14 cellular contexts compared by ENCODE assay signal in genomic region chr3:75667757-75668678, GRCh38. TPM values are rescaled to one million over a fixed set of nuclear protein-coding genes. Genes with fewer than 3 reads are reported as not detected.
DNase-seq lines count a peak whose midpoint lies in the region; ATAC-seq, FAIRE-seq and TF ChIP-seq lines count a peak whose summit lies in the region.
"Not testable (repeated sequence)": the region's sequence is repeated elsewhere in the genome, so short reads cannot be mapped to it uniquely, and the experiment has no call there.
"Had no signal": no experiment of that assay in that cellular context is flagged by ENCODE, and none has a peak within 500 bp of the region (broad histone marks: within the 10 kb centered on the region; RNA-seq: fewer than 3 reads in every experiment).

No MANE protein-coding gene starts in this region.

- FAIRE-seq in astrocyte (lab: Jason Lieb, UNC) = not testable (repeated sequence)

- H3K36me3 Mint-ChIP-seq in CD4-positive, alpha-beta T cell (ENCODE audit: low read depth); IgD-negative memory B cell: not testable (repeated sequence)
- H3K36me3 Mint-ChIP-seq in astrocyte (ENCODE audit: low read depth, unreplicated experiment) (peaks cover 15% of the 10 kb centered on the region), endothelial cell (ENCODE audit: low read depth, unreplicated experiment) (peaks cover 22% of the 10 kb centered on the region)
- peaks cover 14 to 33% (median 19%) of the 10 kb centered on the region in 3 donors for H3K36me3 Mint-ChIP-seq in naive thymus-derived CD8-positive, alpha-beta T cell

- peak overlapping the region; percentile 80 for H2AFZ ChIP-seq in astrocyte (ENCODE audit: low read depth, low read length)

- H3K27ac ChIP-seq in CD4-positive, alpha-beta T cell (ENCODE audit: low read depth, low read length); iPS-18a (ENCODE audit: low read length); sigmoid colon; upper lobe of left lung: not testable (repeated sequence)
- peak overlapping the region; percentile 7 for H3K27ac ChIP-seq in astrocyte (ENCODE audit: low read depth, low read length)

- H3K4me1 ChIP-seq in astrocyte (ENCODE audit: insufficient read depth, low read length) = peaks cover 13% of the 10 kb centered on the region
- H3K4me1 ChIP-seq in iPS-18a (ENCODE audit: control insufficient read depth, low read depth, low read length) = not testable (repeated sequence)
- peaks cover 0 to 50% (median 41%) of the 10 kb centered on the region in 4 donors for H3K4me1 ChIP-seq in sigmoid colon
- H3K4me1 ChIP-seq in upper lobe of left lung = peaks cover 0 to 37% (median 15%) of the 10 kb centered on the region in 4 donors

- H3K4me3 Mint-ChIP-seq in CD4-positive, alpha-beta T cell = peak overlapping the region; percentile 45
- H3K4me3 Mint-ChIP-seq in IgD-negative memory B cell (peak overlapping the region in 3 of 4 donors; percentile 35 to 73 (median 65)), astrocyte (ENCODE audit: unreplicated experiment) (peak overlapping the region; percentile 79), endothelial cell (ENCODE audit: unreplicated experiment) (peak overlapping the region; percentile 81)
- H3K4me3 Mint-ChIP-seq in naive thymus-derived CD8-positive, alpha-beta T cell = peak overlapping the region in 9 of 10 donors; percentile 4 to 69 (median 54)

- peak overlapping the region; percentile 61 for H3K4me3 ChIP-seq in astrocyte (ENCODE audit: insufficient read depth, low read depth, low read length)
- peak overlapping the region; percentile 73 for H3K4me3 ChIP-seq in iPS-18a (ENCODE audit: low read length)
- peak overlapping the region in 3 of 4 donors; percentile 20 to 49 (median 41) for H3K4me3 ChIP-seq in sigmoid colon
- peak overlapping the region in 3 of 4 donors; percentile 22 to 47 (median 32) for H3K4me3 ChIP-seq in upper lobe of left lung

- intact Hi-C loops in CD4-positive, alpha-beta T cell (cut with DNase I, micrococcal nuclease); sigmoid colon (cut with DNase I): not testable (repeated sequence)

- 24 to 53% methylated on average over 46 of the region's 46 CpGs for WGBS in sigmoid colon, 2 donors
- WGBS in upper lobe of left lung, 2 donors = 37 to 40% methylated on average over 46 of the region's 46 CpGs

- ATAC-seq in CD4-positive, alpha-beta T cell (ENCODE audit: poor library complexity); naive thymus-derived CD8-positive, alpha-beta T cell; upper lobe of left lung (ENCODE audit: low FRiP score in 2 of 2): not testable (repeated sequence)

- H3K27ac Mint-ChIP-seq in CD4-positive, alpha-beta T cell = not testable (repeated sequence)
- H3K27ac Mint-ChIP-seq in IgD-negative memory B cell (peak overlapping the region in 1 of 3 donors; percentile 15), astrocyte (ENCODE audit: unreplicated experiment) (peak overlapping the region; percentile 63), endothelial cell (ENCODE audit: unreplicated experiment) (peak overlapping the region; percentile 89)
- H3K27ac Mint-ChIP-seq in naive thymus-derived CD8-positive, alpha-beta T cell = peak overlapping the region in 1 of 10 donors; percentile 71

- peaks cover 15% of the 10 kb centered on the region for H3K4me1 Mint-ChIP-seq in CD4-positive, alpha-beta T cell (ENCODE audit: low read depth)
- not testable (repeated sequence) for H3K4me1 Mint-ChIP-seq in IgD-negative memory B cell; astrocyte (ENCODE audit: low read depth, unreplicated experiment)
- peaks cover 22% of the 10 kb centered on the region for H3K4me1 Mint-ChIP-seq in endothelial cell (ENCODE audit: unreplicated experiment)
- peaks cover 14 to 19% (median 15%) of the 10 kb centered on the region in 4 donors for H3K4me1 Mint-ChIP-seq in naive thymus-derived CD8-positive, alpha-beta T cell

- peaks cover 14% of the 10 kb centered on the region for H3K9me3 Mint-ChIP-seq in CD4-positive, alpha-beta T cell
- H3K9me3 Mint-ChIP-seq in IgD-negative memory B cell = peaks cover 5 to 23% (median 19%) of the 10 kb centered on the region in 3 donors
- peaks cover 25% of the 10 kb centered on the region for H3K9me3 Mint-ChIP-seq in astrocyte (ENCODE audit: unreplicated experiment)
- H3K9me3 Mint-ChIP-seq in endothelial cell (ENCODE audit: unreplicated experiment) = peaks cover 11% of the 10 kb centered on the region
- H3K9me3 Mint-ChIP-seq in naive thymus-derived CD8-positive, alpha-beta T cell = peaks cover 6 to 70% (median 49%) of the 10 kb centered on the region in 9 donors

- not testable (repeated sequence) for H3K9me3 ChIP-seq in CD4-positive, alpha-beta T cell (ENCODE audit: control insufficient read depth, low read length); astrocyte (ENCODE audit: insufficient read depth, low read depth, low read length); iPS-18a (ENCODE audit: control insufficient read depth, low read depth, low read length); sigmoid colon; upper lobe of left lung

- POLR2A ChIA-PET in CD4-positive, alpha-beta T cell (lab: Charles Lee); naive thymus-derived CD8-positive, alpha-beta T cell (lab: Charles Lee): not testable (repeated sequence)

- H3K9ac ChIP-seq in astrocyte (ENCODE audit: low read length) = peak overlapping the region; percentile 82
- not testable (repeated sequence) for H3K9ac ChIP-seq in iPS-18a (ENCODE audit: low read length)

- peaks cover 21% of the 10 kb centered on the region for H3K79me2 ChIP-seq in astrocyte (ENCODE audit: insufficient read depth, low read length)

- not testable (repeated sequence) for TF ChIP-seq CTCF in CD4-positive, alpha-beta T cell (IDR thresholded peaks at IDR 0.05); astrocyte (IDR thresholded peaks at IDR 0.05; ENCODE audit: insufficient read depth, low read depth, low read length); endothelial cell (IDR thresholded peaks at IDR 0.05; ENCODE audit: unreplicated experiment); sigmoid colon (IDR thresholded peaks at IDR 0.05); upper lobe of left lung (IDR thresholded peaks at IDR 0.05)

- not testable (repeated sequence) for TF ChIP-seq POLR2A in sigmoid colon (IDR thresholded peaks at IDR 0.05); upper lobe of left lung (IDR thresholded peaks at IDR 0.05)

- not testable (repeated sequence) for H3K36me3 ChIP-seq in astrocyte (ENCODE audit: insufficient read depth, low read length); iPS-18a (ENCODE audit: control insufficient read depth, low read depth, low read length); sigmoid colon; upper lobe of left lung

- not testable (repeated sequence) for H4K20me1 ChIP-seq in astrocyte (ENCODE audit: insufficient read depth, low read length)

- TF ChIP-seq EP300 in sigmoid colon (IDR thresholded peaks at IDR 0.05); upper lobe of left lung (IDR thresholded peaks at IDR 0.05): not testable (repeated sequence)

- peak overlapping the region; percentile 84 for H3K4me2 ChIP-seq in astrocyte (ENCODE audit: low read length)

- H3K27me3 Mint-ChIP-seq in CD4-positive, alpha-beta T cell = peaks cover 69% of the 10 kb centered on the region
- H3K27me3 Mint-ChIP-seq in IgD-negative memory B cell (peaks cover 34% of the 10 kb centered on the region), astrocyte (ENCODE audit: low read depth, unreplicated experiment) (peaks cover 29% of the 10 kb centered on the region), endothelial cell (ENCODE audit: unreplicated experiment) (peaks cover 38% of the 10 kb centered on the region)
- H3K27me3 Mint-ChIP-seq in naive thymus-derived CD8-positive, alpha-beta T cell = peaks cover 28 to 66% (median 50%) of the 10 kb centered on the region in 5 donors

- DNase-seq in CD4-positive, alpha-beta T cell; astrocyte (ENCODE audit: low read depth); naive thymus-derived CD8-positive, alpha-beta T cell; sigmoid colon: not testable (repeated sequence)
- DNase-seq in endothelial cell (ENCODE audit: low spot score) (peak; percentile 33), upper lobe of left lung (peak in 1 of 2 donors; percentile 47)

- peaks cover 29% of the 10 kb centered on the region for H3K27me3 ChIP-seq in CD4-positive, alpha-beta T cell (ENCODE audit: control insufficient read depth, insufficient read depth, low read length)
- H3K27me3 ChIP-seq in astrocyte (ENCODE audit: insufficient read depth, low read length) = not testable (repeated sequence)
- H3K27me3 ChIP-seq in iPS-18a (ENCODE audit: control insufficient read depth, insufficient read depth, low read length) (peaks cover 86% of the 10 kb centered on the region), sigmoid colon (peaks cover 31 to 88% (median 74%) of the 10 kb centered on the region in 3 donors), upper lobe of left lung (peaks cover 2 to 36% (median 17%) of the 10 kb centered on the region in 4 donors)

- CTCF ChIA-PET in CD4-positive, alpha-beta T cell (lab: Charles Lee) = not testable (repeated sequence)

RNA-seq across cellular contexts. Expression of gene FRG2C, which starts 3.9 kb away (rescaled TPM):
- not detected for total RNA-seq in CD4-positive, alpha-beta T cell
- not detected for polyA plus RNA-seq in IgD-negative memory B cell
- total RNA-seq in astrocyte = not detected in 2 replicates
- total RNA-seq in endothelial cell (ENCODE audit: unreplicated experiment) = not detected
- total RNA-seq in naive thymus-derived CD8-positive, alpha-beta T cell = not detected
- polyA plus RNA-seq in naive thymus-derived CD8-positive, alpha-beta T cell = not detected
- total RNA-seq in sigmoid colon = not detected
- polyA plus RNA-seq in sigmoid colon = not detected
- not detected for total RNA-seq in upper lobe of left lung
- total RNA-seq: dermis microvascular lymphatic vessel endothelial cell, foreskin keratinocyte, MCF 10A, OCI-LY7, subcutaneous adipose tissue had no signal
- polyA plus RNA-seq: adipose tissue, foreskin keratinocyte had no signal
